In the genomic region with DNA sequence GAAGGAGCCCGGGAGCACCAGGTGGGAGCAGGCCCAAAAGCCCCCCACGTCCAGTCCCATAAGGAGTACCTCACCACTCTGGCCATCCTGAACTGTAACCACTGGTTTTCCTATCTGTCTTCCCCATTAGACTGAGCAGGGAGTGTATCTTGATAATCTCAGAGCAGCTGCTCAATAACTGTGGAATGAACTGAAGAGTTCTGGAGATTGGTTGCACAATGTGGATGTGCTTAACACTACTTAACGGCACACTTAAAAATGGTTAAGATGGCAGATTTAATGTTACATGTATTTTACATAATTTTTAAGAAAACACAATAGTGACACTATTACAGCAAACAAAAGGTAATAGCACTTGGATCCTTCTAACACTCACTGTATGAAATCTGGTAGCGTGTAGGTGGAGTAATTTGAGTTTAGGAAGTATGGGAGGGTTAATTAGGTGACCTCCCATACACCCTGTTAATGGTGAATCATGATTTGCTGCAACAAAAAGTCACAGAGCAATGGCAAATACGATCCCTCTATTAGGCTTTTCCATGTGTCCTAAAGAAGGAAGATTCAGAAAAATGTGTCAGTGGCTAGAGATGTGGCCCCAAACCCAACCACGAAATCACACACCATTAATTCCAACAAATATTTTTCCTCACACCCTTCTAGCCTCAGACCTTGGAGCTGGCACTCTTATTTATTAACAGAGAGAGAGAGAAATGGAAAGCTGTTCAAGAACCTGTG, we compare ENCODE assay signal across 16 cellular contexts. TPM values are rescaled to one million over a fixed set of nuclear protein-coding genes. Genes with fewer than 3 reads are reported as not detected.
DNase-seq lines count a peak whose midpoint lies in the region; ATAC-seq, FAIRE-seq and TF ChIP-seq lines count a peak whose summit lies in the region.
"Had no signal": no experiment of that assay in that cellular context is flagged by ENCODE, and none has a peak within 500 bp of the region (broad histone marks: within the 10 kb centered on the region; RNA-seq: fewer than 3 reads in every experiment).

No MANE protein-coding gene starts in this region.

- no peaks in the 10 kb centered on the region for H3K9me3 Mint-ChIP-seq in nephron progenitor cell
- H3K9me3 Mint-ChIP-seq: activated CD8-positive, alpha-beta T cell treated with anti-CD3 and anti-CD28 coated beads for 36 hours had no signal

- H3F3A ChIP-seq in MM.1S (ENCODE audit: insufficient read depth, low read length), result peaks cover 55% of the 10 kb centered on the region

- H3K27me3 ChIP-seq in AG04450 (ENCODE audit: control insufficient read depth, insufficient read depth, low read length) (no peaks in the 10 kb centered on the region), MM.1S (replicated peaks; ENCODE audit: insufficient read depth, low read length) (no peaks in the 10 kb centered on the region)

- TF ChIP-seq CTCF in AG04450 (IDR thresholded peaks at IDR 0.05; ENCODE audit: low read depth, low read length), result no peak
- no peak for TF ChIP-seq CTCF in MM.1S (IDR thresholded peaks at IDR 0.05; ENCODE audit: low read length)
- no peak for TF ChIP-seq CTCF in fibroblast of the aortic adventitia (IDR thresholded peaks at IDR 0.05; ENCODE audit: insufficient read depth, low read length)
- no peak for TF ChIP-seq CTCF in nephron progenitor cell (IDR thresholded peaks at IDR 0.05)

- H4K20me1 ChIP-seq in MM.1S (ENCODE audit: insufficient read depth, low read length), result no peaks in the 10 kb centered on the region

- H3K4me2 ChIP-seq in MM.1S (ENCODE audit: low read depth, low read length), result peak overlapping the region; percentile 65
- H3K4me2 ChIP-seq: PC-9 had no signal

- H3K9ac ChIP-seq in MM.1S (ENCODE audit: low read length), result peak overlapping the region; percentile 58

- H3K4me1 ChIP-seq in MM.1S (ENCODE audit: low read length), result peaks cover 78% of the 10 kb centered on the region

- H3K27ac ChIP-seq in AG04450 (ENCODE audit: low read depth, low read length) (peak overlapping the region; percentile 85), MM.1S (ENCODE audit: low read length) (peak overlapping the region; percentile 85)
- H3K27ac ChIP-seq: PC-9 had no signal

- 0 out of 2 replicates have a peak, but pooled peaks cover 2% of the 10 kb centered on the region for H3K36me3 ChIP-seq in MM.1S (replicated peaks; ENCODE audit: insufficient read depth, low read length)

- no peaks in the 10 kb centered on the region for H3K27me3 Mint-ChIP-seq in nephron progenitor cell (ENCODE audit: low read depth, poor library complexity)
- H3K27me3 Mint-ChIP-seq: activated CD8-positive, alpha-beta T cell treated with anti-CD3 and anti-CD28 coated beads for 36 hours; T-helper 17 cell had no signal

- H2AFZ ChIP-seq in MM.1S (ENCODE audit: low read length), result no peak overlapping the region
- H2AFZ ChIP-seq: PC-9 had no signal

- no peaks in the 10 kb centered on the region; the same call in 1 of the 2 replicates for H3K9me3 ChIP-seq in AG04450 (ENCODE audit: control insufficient read depth, insufficient read depth, low read length)
- H3K9me3 ChIP-seq in MM.1S (replicated peaks; ENCODE audit: insufficient read depth, low read length), result no peaks in the 10 kb centered on the region

- ATAC-seq in HG02798 (IDR thresholded peaks at IDR 0.05; ENCODE audit: poor library complexity, unreplicated experiment), result no peak
- ATAC-seq: activated CD8-positive, alpha-beta T cell treated with anti-CD3 and anti-CD28 coated beads for 36 hours; T-helper 17 cell had no signal

- peaks cover 6% of the 10 kb centered on the region for H3K36me3 Mint-ChIP-seq in nephron progenitor cell (ENCODE audit: low read depth)

- H3K27ac Mint-ChIP-seq in nephron progenitor cell, result peak overlapping the region; percentile 2
- H3K27ac Mint-ChIP-seq: activated CD8-positive, alpha-beta T cell treated with anti-CD3 and anti-CD28 coated beads for 36 hours; T-helper 17 cell had no signal

- POLR2A ChIA-PET in AG04450 (lab: Yijun Ruan, JAX), result interaction anchor here (0.8 to 1.7 kb wide), 4 partner anchors 8 to 18 kb away, joined by 3 to 9 read pairs (median 6); no protein-coding TSS in a partner anchor

- H3K4me3 Mint-ChIP-seq in nephron progenitor cell, result no peak overlapping the region
- H3K4me3 Mint-ChIP-seq: activated CD8-positive, alpha-beta T cell treated with anti-CD3 and anti-CD28 coated beads for 36 hours; T-helper 17 cell had no signal

- peaks cover 100% of the 10 kb centered on the region for H3K79me2 ChIP-seq in MM.1S (ENCODE audit: low read length)

- no peak overlapping the region for H3K4me3 ChIP-seq in AG04450 (ENCODE audit: low read depth, low read length)
- H3K4me3 ChIP-seq in MM.1S (ENCODE audit: low read length), result peak overlapping the region; percentile 28
- no peak overlapping the region for H3K4me3 ChIP-seq in fibroblast of the aortic adventitia (ENCODE audit: low read depth, low read length)
- H3K4me3 ChIP-seq: PC-9 had no signal

- TF ChIP-seq POLR2A in GM12891 (IDR thresholded peaks at IDR 0.05; ENCODE audit: low read depth, low read length), result no peak

- no peak for DNase-seq in AG04450 (ENCODE audit: low read depth, low spot score)
- no peak for DNase-seq in MM.1S
- DNase-seq in fibroblast of the aortic adventitia (ENCODE audit: low read depth), result peak; percentile 56
- DNase-seq in nephron progenitor cell, result no peak
- DNase-seq in NCI-H2029 (lab: John Stamatoyannopoulos, UW), result no peak
- DNase-seq in Kasumi-1 (lab: John Stamatoyannopoulos, UW), result no peak
- DNase-seq in GM12891 (ENCODE audit: insufficient read length, low spot score), result no peak
- DNase-seq: activated CD8-positive, alpha-beta T cell treated with anti-CD3 and anti-CD28 coated beads for 36 hours; activated naive CD4-positive, alpha-beta T cell; EL; KBM-7; NCI-H2171 treated with DMSO at 0.1 percent for 48 hours; PC-9; stimulated activated CD4-positive, alpha-beta T cell treated with anti-CD3 and anti-CD28 coated beads, Interleukin-15, amount 100 ng/mL, for 24 hours; T-helper 17 cell had no signal

- CTCF ChIA-PET in AG04450 (lab: Charles Lee), result interaction anchor here (0.9 to 1.2 kb wide), 3 partner anchors 14 to 18 kb away, joined by 3 read pairs; no protein-coding TSS in a partner anchor

- H3K4me1 Mint-ChIP-seq in nephron progenitor cell, result peaks cover 38% of the 10 kb centered on the region

- FAIRE-seq in GM12891 (lab: Jason Lieb, UNC), result no peak

- no peaks in the 10 kb centered on the region for H3K9me2 ChIP-seq in MM.1S (replicated peaks; ENCODE audit: insufficient read depth, low read length)

TF ChIP-seq in GM12891, 5 proteins besides CTCF, POLR2A, EP300 and RAD21:
- TF ChIP-seq POLR2AphosphoS5 (IDR thresholded peaks at IDR 0.05; ENCODE audit: low read depth, low read length), result no peak
- no peak for TF ChIP-seq POU2F2 (IDR thresholded peaks at IDR 0.05; ENCODE audit: low read depth, low read length)
- TF ChIP-seq PAX5 (IDR thresholded peaks at IDR 0.05; ENCODE audit: insufficient read depth, low read length, severe bottlenecking), result no peak
- no peak for TF ChIP-seq TAF1 (IDR thresholded peaks at IDR 0.05; ENCODE audit: low read depth, low read length)
- no peak for TF ChIP-seq SPI1 (IDR thresholded peaks at IDR 0.05; ENCODE audit: low read depth, low read length)

RNA-seq across cellular contexts. Expression of a gene that starts 18.4 kb away (rescaled TPM):
- 134 and 152 TPM in 2 replicates for polyA plus RNA-seq in AG04450 (2011; rRNA removed)
- polyA minus RNA-seq in AG04450 (2011; rRNA and poly(A)+ RNA removed), result 164 and 174 TPM in 2 replicates
- total RNA-seq in fibroblast of the aortic adventitia (ENCODE audit: low replicate concordance), result 82.1 and 128 TPM in 2 replicates
- polyA plus RNA-seq in GM12891 (2012; ENCODE audit: low read depth, missing spikeins), result 7.5 TPM
